In genomic region chr6:36350681-36351091, GRCh38 we compare ENCODE assay signal across 12 cellular contexts. TPM values are rescaled to one million over a fixed set of nuclear protein-coding genes. Genes with fewer than 3 reads are reported as not detected.
A peak's percentile ranks its signal among the peaks of the same experiment; 100 is the strongest.
DNase-seq lines count a peak whose midpoint lies in the region; ATAC-seq and TF ChIP-seq lines count a peak whose summit lies in the region.
"Had no signal": no experiment of that assay in that cellular context is flagged by ENCODE, and none has a peak within 500 bp of the region (broad histone marks: within the 10 kb centered on the region; RNA-seq: fewer than 3 reads in every experiment).

No MANE protein-coding gene starts in this region.

- peaks cover 12% of the 10 kb centered on the region for H3K4me1 Mint-ChIP-seq in activated CD4-positive, alpha-beta memory T cell treated with anti-CD3 and anti-CD28 coated beads for 36 hours (ENCODE audit: low read depth)

- H3K9me2 ChIP-seq in PC-9 (ENCODE audit: insufficient read depth) = no peaks in the 10 kb centered on the region

- no peak overlapping the region for H2AFZ ChIP-seq in PC-9
- H2AFZ ChIP-seq in fibroblast of lung (ENCODE audit: low read length) = no peak overlapping the region
- H2AFZ ChIP-seq in osteoblast (ENCODE audit: low read length) = no peak overlapping the region

- no TSS peak for BruUV-seq in PC-9 (replicated peaks; lab: Mats Ljungman, UMichigan)

- DNase-seq in PC-9 (peak; percentile 49 to 80), fibroblast of lung (ENCODE audit: low read depth in 2 of 2) (peak; percentile 68 to 99), osteoblast (ENCODE audit: insufficient read length, low spot score, missing footprints) (peak; percentile 87), NCI-H2107 treated with DMSO at 0.1 percent for 48 hours (lab: John Stamatoyannopoulos, UW; ENCODE audit: unreplicated experiment) (no peak)
- DNase-seq in activated CD4-positive, alpha-beta memory T cell treated with anti-CD3 and anti-CD28 coated beads for 36 hours = no peak
- DNase-seq: foreskin fibroblast; stimulated activated naive B cell treated with anti-CD40 and anti-IgM and Interleukin-4, amounts not matched to agents 10 μg/mL and 1 μg/mL and 100 μg/mL, for 72 hours had no signal

- H3K27me3 Mint-ChIP-seq in activated CD4-positive, alpha-beta memory T cell treated with anti-CD3 and anti-CD28 coated beads for 36 hours = peaks cover 13% of the 10 kb centered on the region

- H3K9me3 ChIP-seq in PC-9 (ENCODE audit: insufficient read depth, low read depth) (peaks cover 3% of the 10 kb centered on the region; the same call in 1 of the 2 replicates), fibroblast of lung (ENCODE audit: control insufficient read depth, insufficient read depth, low read depth, low read length) (no peaks in the 10 kb centered on the region), osteoblast (ENCODE audit: low read depth, low read length) (no peaks in the 10 kb centered on the region)
- H3K9me3 ChIP-seq: prostate gland had no signal

- POLR2A ChIA-PET in PC-9 (lab: Charles Lee; ENCODE audit: unreplicated experiment) = interaction anchor here (0.6 to 0.7 kb wide), 3 partner anchors 140 to 227 kb away, joined by 3 to 5 read pairs (median 5); no protein-coding TSS in a partner anchor
- POLR2A ChIA-PET in activated CD4-positive, alpha-beta memory T cell treated with anti-CD3 and anti-CD28 coated beads for 36 hours (lab: Charles Lee) = interaction anchor here (0.8 kb wide), 1 partner anchor 137 kb away, joined by 3 read pairs; no protein-coding TSS in a partner anchor

- no peak overlapping the region for H3K4me3 Mint-ChIP-seq in activated CD4-positive, alpha-beta memory T cell treated with anti-CD3 and anti-CD28 coated beads for 36 hours
- H3K4me3 Mint-ChIP-seq: stimulated activated naive B cell treated with anti-CD40 and anti-IgM and Interleukin-4, amounts not matched to agents 10 μg/mL and 1 μg/mL and 100 μg/mL, for 72 hours; T-helper 2 cell treated with Interferon-gamma antibody and Interleukin-4, amounts not matched to agents 5 μg/mL and 100 μg/mL, for 36 hours had no signal

- peak overlapping the region; percentile 78 for H3K27ac ChIP-seq in C4-2B
- H3K27ac ChIP-seq in PC-9 = peak overlapping the region; percentile 32; the same call in 1 of the 2 replicates
- H3K27ac ChIP-seq in fibroblast of lung (ENCODE audit: insufficient read depth, low read length) = no peak overlapping the region
- H3K27ac ChIP-seq in osteoblast (ENCODE audit: low read depth, low read length) = peak overlapping the region; percentile 95

- no peaks in the 10 kb centered on the region for H3K36me3 ChIP-seq in PC-9 (ENCODE audit: low read depth)
- no peaks in the 10 kb centered on the region for H3K36me3 ChIP-seq in fibroblast of lung (ENCODE audit: control insufficient read depth, insufficient read depth, low read length)
- no peaks in the 10 kb centered on the region for H3K36me3 ChIP-seq in osteoblast (ENCODE audit: insufficient read depth, low read length)
- H3K36me3 ChIP-seq: prostate gland had no signal

- H3K9me3 Mint-ChIP-seq in activated CD4-positive, alpha-beta memory T cell treated with anti-CD3 and anti-CD28 coated beads for 36 hours = peaks cover 7% of the 10 kb centered on the region

- TF ChIP-seq CTCF in C4-2B (conservative IDR thresholded peaks at IDR 0.05) = no peak
- no peak for TF ChIP-seq CTCF in PC-9 (conservative IDR thresholded peaks at IDR 0.05)
- no peak for TF ChIP-seq CTCF in fibroblast of lung (conservative IDR thresholded peaks at IDR 0.05 in 1 of 2, IDR thresholded peaks at IDR 0.05 in 1 of 2; ENCODE audit: low read depth in 1 of 2, low read length in 2 of 2)
- TF ChIP-seq CTCF in osteoblast (IDR thresholded peaks at IDR 0.05; ENCODE audit: extremely low read depth, low read depth, low read length) = no peak

- peaks cover 11% of the 10 kb centered on the region for H3F3A ChIP-seq in PC-9 (ENCODE audit: insufficient read depth, low read depth)

- intact Hi-C loops in PC-9 (cut with micrococcal nuclease; ENCODE audit: unreplicated experiment) = no loop called here
- intact Hi-C loops in activated CD4-positive, alpha-beta memory T cell treated with anti-CD3 and anti-CD28 coated beads for 36 hours (cut with micrococcal nuclease) = no loop called here

- ATAC-seq in GM21529 (IDR thresholded peaks at IDR 0.05; ENCODE audit: unreplicated experiment) = no peak
- no peak for ATAC-seq in GM19452 (IDR thresholded peaks at IDR 0.05; ENCODE audit: unreplicated experiment)
- ATAC-seq: stimulated activated naive B cell treated with anti-CD40 and anti-IgM and Interleukin-4, amounts not matched to agents 10 μg/mL and 1 μg/mL and 100 μg/mL, for 72 hours had no signal

- no peaks in the 10 kb centered on the region for H3K27me3 ChIP-seq in PC-9 (ENCODE audit: insufficient read depth, low read depth)
- peaks cover 2% of the 10 kb centered on the region for H3K27me3 ChIP-seq in fibroblast of lung (ENCODE audit: control insufficient read depth, insufficient read depth, low read length)
- no peaks in the 10 kb centered on the region for H3K27me3 ChIP-seq in osteoblast (ENCODE audit: insufficient read depth, low read length)

- CTCF ChIA-PET in PC-9 (lab: Charles Lee) = interaction anchor here (1.0 kb wide), 1 partner anchor 10 kb away, joined by 6 read pairs; no protein-coding TSS in a partner anchor
- CTCF ChIA-PET in activated CD4-positive, alpha-beta memory T cell treated with anti-CD3 and anti-CD28 coated beads for 36 hours (lab: Charles Lee) = interaction anchor here (3.4 to 8.2 kb wide), 2 partner anchors 8 to 48 kb away, joined by 11 to 74 read pairs; no protein-coding TSS in a partner anchor

- no peak overlapping the region for H3K4me3 ChIP-seq in PC-9
- no peak overlapping the region for H3K4me3 ChIP-seq in fibroblast of lung (replicated peaks in 1 of 4; ENCODE audit: control extremely low read depth in 1 of 4, insufficient read depth in 1 of 4, low read depth in 3 of 4, low read length in 4 of 4)
- H3K4me3 ChIP-seq in osteoblast (ENCODE audit: insufficient read depth, low read length) = no peak overlapping the region
- H3K4me3 ChIP-seq: prostate gland had no signal

- H3K36me3 Mint-ChIP-seq in activated CD4-positive, alpha-beta memory T cell treated with anti-CD3 and anti-CD28 coated beads for 36 hours = peaks cover 4% of the 10 kb centered on the region
- H3K36me3 Mint-ChIP-seq: stimulated activated naive B cell treated with anti-CD40 and anti-IgM and Interleukin-4, amounts not matched to agents 10 μg/mL and 1 μg/mL and 100 μg/mL, for 72 hours had no signal

- H3K4me2 ChIP-seq in PC-9 (peak overlapping the region; percentile 52), fibroblast of lung (ENCODE audit: extremely low read depth, insufficient read depth, low read length) (no peak overlapping the region), osteoblast (ENCODE audit: insufficient read depth, low read length) (peak overlapping the region; percentile 51)

- H3K9ac ChIP-seq in fibroblast of lung (ENCODE audit: insufficient read depth, low read length) = no peak overlapping the region

- H3K27ac Mint-ChIP-seq in activated CD4-positive, alpha-beta memory T cell treated with anti-CD3 and anti-CD28 coated beads for 36 hours = no peak overlapping the region
- H3K27ac Mint-ChIP-seq: stimulated activated naive B cell treated with anti-CD40 and anti-IgM and Interleukin-4, amounts not matched to agents 10 μg/mL and 1 μg/mL and 100 μg/mL, for 72 hours; T-helper 2 cell treated with Interferon-gamma antibody and Interleukin-4, amounts not matched to agents 5 μg/mL and 100 μg/mL, for 36 hours had no signal

- H3K79me2 ChIP-seq in PC-9 (ENCODE audit: low read depth) (no peaks in the 10 kb centered on the region), fibroblast of lung (ENCODE audit: control insufficient read depth, insufficient read depth, low read length) (no peaks in the 10 kb centered on the region), osteoblast (ENCODE audit: insufficient read depth, low read length) (no peaks in the 10 kb centered on the region)

- H3K4me1 ChIP-seq in PC-9 (replicated peaks; ENCODE audit: insufficient read depth) = peaks cover 28% of the 10 kb centered on the region
- H3K4me1 ChIP-seq in fibroblast of lung (ENCODE audit: control insufficient read depth, extremely low read depth, insufficient read depth, low read length) = no peaks in the 10 kb centered on the region
- peaks cover 29% of the 10 kb centered on the region for H3K4me1 ChIP-seq in osteoblast (ENCODE audit: insufficient read depth, low read length)
- H3K4me1 ChIP-seq: prostate gland had no signal

- no peaks in the 10 kb centered on the region for H4K20me1 ChIP-seq in PC-9 (ENCODE audit: insufficient read depth)
- H4K20me1 ChIP-seq in fibroblast of lung (ENCODE audit: control insufficient read depth, extremely low read depth, insufficient read depth, low read length) = no peaks in the 10 kb centered on the region
- H4K20me1 ChIP-seq in osteoblast (ENCODE audit: insufficient read depth, low read length) = no peaks in the 10 kb centered on the region

RNA-seq across cellular contexts. Expression of gene BNIP5, which starts 14.0 kb away (rescaled TPM):
- total RNA-seq in PC-9 (2021) (not detected in 2 replicates), fibroblast of lung (not detected in 2 replicates), osteoblast (not detected in 2 replicates)
- not detected in 2 replicates for polyA plus RNA-seq in fibroblast of lung
- not detected in 2 replicates for polyA plus RNA-seq in fibroblast of lung (2012)
- not detected in 2 replicates for polyA minus RNA-seq in fibroblast of lung (ENCODE audit: low replicate concordance)
- total RNA-seq in activated CD4-positive, alpha-beta memory T cell treated with anti-CD3 and anti-CD28 coated beads for 36 hours = not detected

RNA-seq across cellular contexts. Expression of gene ETV7, which starts 36.8 kb away (rescaled TPM):
- total RNA-seq in PC-9 (2021) (0.57 and 0.83 TPM in 2 replicates), fibroblast of lung (1.0 and 1.5 TPM in 2 replicates), osteoblast (3.3 and 3.5 TPM in 2 replicates)
- polyA plus RNA-seq in fibroblast of lung = 0.18 and 0.40 TPM in 2 replicates
- polyA plus RNA-seq in fibroblast of lung (2012) = 0.30 and 0.80 TPM in 2 replicates
- 0.94 TPM in 1 of 2 replicates, not detected in the other for polyA minus RNA-seq in fibroblast of lung (ENCODE audit: low replicate concordance)
- total RNA-seq in activated CD4-positive, alpha-beta memory T cell treated with anti-CD3 and anti-CD28 coated beads for 36 hours = 1 to 10 TPM; 5.8 to 5.9 TPM

Comparison
In these comparisons a context has a peak if more than half of its experiments do, and no peak if none do; other contexts are left out.
1. DNase-seq: peak in PC-9 (2 of 2), fibroblast of lung (2 of 2) and osteoblast (single experiment); none in NCI-H2107 treated with DMSO at 0.1 percent for 48 hours (single experiment) and activated CD4-positive, alpha-beta memory T cell treated with anti-CD3 and anti-CD28 coated beads for 36 hours (single experiment).